In the genomic region with DNA sequence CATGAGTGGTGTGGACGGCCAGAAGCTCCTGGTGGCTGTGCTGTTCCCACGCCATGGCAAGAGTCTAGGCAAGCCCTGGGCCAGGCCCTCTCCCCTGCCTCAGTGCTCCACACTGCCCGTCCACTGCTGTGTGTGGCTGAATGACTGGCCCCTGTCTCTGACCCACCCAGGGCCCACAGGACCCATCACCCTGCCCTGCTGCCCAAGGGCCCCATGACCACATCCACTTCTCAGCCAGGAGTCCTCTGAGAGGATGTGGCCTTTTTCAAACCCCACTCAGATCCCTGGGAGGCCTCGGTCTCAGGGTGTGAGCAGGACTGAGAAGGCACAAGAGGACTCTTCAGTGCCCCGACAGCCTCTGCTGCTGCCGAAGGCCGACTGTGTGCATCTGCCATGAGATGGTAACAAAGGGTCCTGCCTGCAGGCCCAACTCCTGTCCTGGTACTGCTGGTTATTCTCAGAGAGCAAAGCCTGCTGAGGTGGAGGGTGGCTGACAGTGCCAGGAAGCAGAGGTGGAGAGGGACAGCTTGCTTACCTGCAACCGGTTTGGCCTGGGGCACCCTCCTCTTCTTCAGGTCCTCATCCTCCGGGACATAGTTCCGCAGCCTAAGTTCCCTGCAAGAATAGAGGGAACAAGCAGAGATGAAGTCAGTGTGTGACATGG, we compare ENCODE assay signal across 1 cellular context.
TF ChIP-seq lines count a peak whose summit lies in the region.

No MANE protein-coding gene starts in this region.

TF ChIP-seq in GM12878, 131 proteins besides CTCF, POLR2A, EP300 and RAD21:
- no peak for TF ChIP-seq IKZF2 (IDR thresholded peaks at IDR 0.05)
- no peak for TF ChIP-seq BACH1 (IDR thresholded peaks at IDR 0.05; ENCODE audit: borderline replicate concordance)
- TF ChIP-seq CHD4 (IDR thresholded peaks at IDR 0.05) = no peak
- TF ChIP-seq MYC (IDR thresholded peaks at IDR 0.05; ENCODE audit: insufficient read depth, insufficient read length, insufficient replicate concordance, low read length, severe bottlenecking) = no peak
- TF ChIP-seq, protein P1, sequence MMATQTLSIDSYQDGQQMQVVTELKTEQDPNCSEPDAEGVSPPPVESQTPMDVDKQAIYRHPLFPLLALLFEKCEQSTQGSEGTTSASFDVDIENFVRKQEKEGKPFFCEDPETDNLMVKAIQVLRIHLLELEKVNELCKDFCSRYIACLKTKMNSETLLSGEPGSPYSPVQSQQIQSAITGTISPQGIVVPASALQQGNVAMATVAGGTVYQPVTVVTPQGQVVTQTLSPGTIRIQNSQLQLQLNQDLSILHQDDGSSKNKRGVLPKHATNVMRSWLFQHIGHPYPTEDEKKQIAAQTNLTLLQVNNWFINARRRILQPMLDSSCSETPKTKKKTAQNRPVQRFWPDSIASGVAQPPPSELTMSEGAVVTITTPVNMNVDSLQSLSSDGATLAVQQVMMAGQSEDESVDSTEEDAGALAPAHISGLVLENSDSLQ (IDR thresholded peaks at IDR 0.05) = no peak
- no peak for TF ChIP-seq RELB (IDR thresholded peaks at IDR 0.05; ENCODE audit: low read depth)
- TF ChIP-seq MLLT1 (IDR thresholded peaks at IDR 0.05) = no peak
- TF ChIP-seq MAX (IDR thresholded peaks at IDR 0.05; ENCODE audit: low read depth, low read length) = no peak
- no peak for TF ChIP-seq IKZF1 (conservative IDR thresholded peaks at IDR 0.05)
- TF ChIP-seq ASH2L (IDR thresholded peaks at IDR 0.05; ENCODE audit: borderline replicate concordance, low read depth) = no peak
- TF ChIP-seq BCL11A (IDR thresholded peaks at IDR 0.05; ENCODE audit: low read depth, low read length) = no peak
- no peak for TF ChIP-seq ESRRA (IDR thresholded peaks at IDR 0.05; ENCODE audit: low read length)
